In genomic region chr17:29623283-29623647, GRCh38 we compare ENCODE assay signal across 6 cellular contexts. TPM values are rescaled to one million over a fixed set of nuclear protein-coding genes. Genes with fewer than 3 reads are reported as not detected.
A peak's percentile ranks its signal among the peaks of the same experiment; 100 is the strongest.
DNase-seq lines count a peak whose midpoint lies in the region; ATAC-seq and TF ChIP-seq lines count a peak whose summit lies in the region.

No MANE protein-coding gene starts in this region.

- DNase-seq in SK-N-SH = no peak
- DNase-seq in left kidney (ENCODE audit: low read depth, low spot score) = peak; percentile 34
- no peak for DNase-seq in NCI-H446 treated with DMSO at 0.1 percent for 48 hours (lab: John Stamatoyannopoulos, UW)
- DNase-seq in NCI-H82 treated with DMSO at 0.1 percent for 48 hours (lab: John Stamatoyannopoulos, UW; ENCODE audit: unreplicated experiment) = no peak

- H3K9ac ChIP-seq in SK-N-SH = no peak overlapping the region

- H3K4me2 ChIP-seq in SK-N-SH = peak overlapping the region; percentile 85

- H4K20me1 ChIP-seq in SK-N-SH (ENCODE audit: insufficient read depth) = no peaks in the 10 kb centered on the region

- no peaks in the 10 kb centered on the region for H3K27me3 ChIP-seq in SK-N-SH (ENCODE audit: insufficient read depth)

- no peaks in the 10 kb centered on the region for H3K9me2 ChIP-seq in SK-N-SH

- peak overlapping the region; percentile 75 to 86; a peak in 3 of 4 replicates for H3K4me3 ChIP-seq in SK-N-SH (ENCODE audit: low read depth in 2 of 2, low read length in 1 of 2)

- no peak for TF ChIP-seq EP300 in SK-N-SH (IDR thresholded peaks at IDR 0.05; ENCODE audit: borderline replicate concordance in 1 of 2, low read depth in 1 of 2, low read length in 1 of 2)

- TF ChIP-seq RAD21 in SK-N-SH (IDR thresholded peaks at IDR 0.05; ENCODE audit: low read length) = no peak

- ATAC-seq in GM18498 (IDR thresholded peaks at IDR 0.05; ENCODE audit: unreplicated experiment) = no peak

- CTCF ChIA-PET in SK-N-SH (lab: Yijun Ruan, JAX) = interaction anchor here (0.8 to 2.4 kb wide), 5 partner anchors 18 to 308 kb away, joined by 3 to 15 read pairs (median 3); no protein-coding TSS in a partner anchor

- H3K4me1 ChIP-seq in SK-N-SH (ENCODE audit: control insufficient read depth in 1 of 2, insufficient read depth in 2 of 2, low read depth in 1 of 2, low read length in 1 of 2) = peaks cover 20 to 81% of the 10 kb centered on the region in 2 experiments

- no peaks in the 10 kb centered on the region for H3K9me3 ChIP-seq in SK-N-SH

- no peak for TF ChIP-seq CTCF in C4-2B (conservative IDR thresholded peaks at IDR 0.05)
- TF ChIP-seq CTCF in SK-N-SH (IDR thresholded peaks at IDR 0.05) = no peak

- H3K79me2 ChIP-seq in SK-N-SH (ENCODE audit: insufficient read depth) = no peaks in the 10 kb centered on the region

- peak overlapping the region; percentile 13 for H3K27ac ChIP-seq in C4-2B
- peak overlapping the region in 1 of 2 experiments; percentile 87; a peak in 2 of 4 replicates for H3K27ac ChIP-seq in SK-N-SH (ENCODE audit: low read depth in 2 of 2, low read length in 1 of 2)

- no peaks in the 10 kb centered on the region for H3F3A ChIP-seq in SK-N-SH (replicated peaks; ENCODE audit: insufficient read depth)

- H3K36me3 ChIP-seq in SK-N-SH (replicated peaks in 1 of 2; ENCODE audit: control insufficient read depth in 1 of 2, insufficient read depth in 2 of 2, low read length in 1 of 2) = peaks cover 0 to 2% of the 10 kb centered on the region in 2 experiments

- WGBS in SK-N-SH (ENCODE audit: low lambda C conversion rate) = 83% methylated on average over 4 of the region's 4 CpGs

- POLR2A ChIA-PET in SK-N-SH (lab: Yijun Ruan, JAX) = no interaction called here

- H2AFZ ChIP-seq in SK-N-SH (ENCODE audit: low read depth) = peak overlapping the region; percentile 75; the same call in 1 of the 2 replicates

TF ChIP-seq in SK-N-SH, 30 proteins besides CTCF, POLR2A, EP300 and RAD21:
- TF ChIP-seq ELF1 (IDR thresholded peaks at IDR 0.05) = no peak
- no peak for TF ChIP-seq CHD2 (IDR thresholded peaks at IDR 0.05; ENCODE audit: low read length, partially characterized antibody)
- no peak for TF ChIP-seq GATA2 (CRISPR knock-in tag; IDR thresholded peaks at IDR 0.05)
- no peak for TF ChIP-seq EZH2phosphoT487 (IDR thresholded peaks at IDR 0.05; ENCODE audit: borderline replicate concordance, low read depth)
- TF ChIP-seq USF1 (IDR thresholded peaks at IDR 0.05; ENCODE audit: borderline replicate concordance, low read depth) = no peak
- no peak for TF ChIP-seq NRF1 (IDR thresholded peaks at IDR 0.05; ENCODE audit: low read depth, low read length)
- no peak for TF ChIP-seq NFIC (IDR thresholded peaks at IDR 0.05; ENCODE audit: borderline replicate concordance)
- TF ChIP-seq TAF1 (IDR thresholded peaks at IDR 0.05; ENCODE audit: borderline replicate concordance, low read depth, low read length) = no peak
- TF ChIP-seq RCOR1 (IDR thresholded peaks at IDR 0.05; ENCODE audit: low read length) = no peak
- no peak for TF ChIP-seq IRF3 (IDR thresholded peaks at IDR 0.05; ENCODE audit: low read depth, low read length)
- no peak for TF ChIP-seq FOSL2 (IDR thresholded peaks at IDR 0.05; ENCODE audit: borderline replicate concordance, low read depth)
- TF ChIP-seq TEAD4 (IDR thresholded peaks at IDR 0.05; ENCODE audit: borderline replicate concordance, insufficient read depth) = no peak
- no peak for TF ChIP-seq SIN3A (IDR thresholded peaks at IDR 0.05; ENCODE audit: borderline replicate concordance, low read depth, low read length)

RNA-seq across cellular contexts. Expression of gene CORO6, which starts 0.6 kb away (rescaled TPM):
- polyA plus RNA-seq in SK-N-SH (2012; rRNA removed) = 18.4 and 28.1 TPM in 2 replicates
- 2.0 and 5.5 TPM in 2 replicates for polyA plus RNA-seq in SK-N-SH (2012; cell fraction: cytosol; rRNA removed)
- 212 and 229 TPM in 2 replicates for polyA plus RNA-seq in SK-N-SH (2012; cell fraction: nucleus; rRNA removed)

RNA-seq across cellular contexts. Expression of gene ANKRD13B, which starts 30.3 kb away (rescaled TPM):
- polyA plus RNA-seq in SK-N-SH (2012; rRNA removed) = 14.0 and 16.1 TPM in 2 replicates
- polyA plus RNA-seq in SK-N-SH (2012; cell fraction: cytosol; rRNA removed) = 4.1 and 9.1 TPM in 2 replicates
- polyA plus RNA-seq in SK-N-SH (2012; cell fraction: nucleus; rRNA removed) = 90.2 and 139 TPM in 2 replicates

RNA-seq across cellular contexts. Expression of gene GIT1, which starts 33.8 kb away (rescaled TPM):
- 39.4 and 42.9 TPM in 2 replicates for polyA plus RNA-seq in SK-N-SH (2012; rRNA removed)
- polyA plus RNA-seq in SK-N-SH (2012; cell fraction: cytosol; rRNA removed) = 21.6 and 27.8 TPM in 2 replicates
- polyA plus RNA-seq in SK-N-SH (2012; cell fraction: nucleus; rRNA removed) = 92.1 and 131 TPM in 2 replicates

RNA-seq across cellular contexts. Expression of gene TP53I13, which starts 54.8 kb away (rescaled TPM):
- 39.2 and 45.3 TPM in 2 replicates for polyA plus RNA-seq in SK-N-SH (2012; rRNA removed)
- 15.7 and 27.4 TPM in 2 replicates for polyA plus RNA-seq in SK-N-SH (2012; cell fraction: cytosol; rRNA removed)
- 130 and 165 TPM in 2 replicates for polyA plus RNA-seq in SK-N-SH (2012; cell fraction: nucleus; rRNA removed)

RNA-seq across cellular contexts. Expression of gene ABHD15, which starts 56.4 kb away (rescaled TPM):
- 6.3 and 7.0 TPM in 2 replicates for polyA plus RNA-seq in SK-N-SH (2012; rRNA removed)
- polyA plus RNA-seq in SK-N-SH (2012; cell fraction: cytosol; rRNA removed) = 4.4 and 6.0 TPM in 2 replicates
- polyA plus RNA-seq in SK-N-SH (2012; cell fraction: nucleus; rRNA removed) = 5.7 and 6.0 TPM in 2 replicates
